10 cellular contexts compared by ENCODE assay signal in the genomic region with DNA sequence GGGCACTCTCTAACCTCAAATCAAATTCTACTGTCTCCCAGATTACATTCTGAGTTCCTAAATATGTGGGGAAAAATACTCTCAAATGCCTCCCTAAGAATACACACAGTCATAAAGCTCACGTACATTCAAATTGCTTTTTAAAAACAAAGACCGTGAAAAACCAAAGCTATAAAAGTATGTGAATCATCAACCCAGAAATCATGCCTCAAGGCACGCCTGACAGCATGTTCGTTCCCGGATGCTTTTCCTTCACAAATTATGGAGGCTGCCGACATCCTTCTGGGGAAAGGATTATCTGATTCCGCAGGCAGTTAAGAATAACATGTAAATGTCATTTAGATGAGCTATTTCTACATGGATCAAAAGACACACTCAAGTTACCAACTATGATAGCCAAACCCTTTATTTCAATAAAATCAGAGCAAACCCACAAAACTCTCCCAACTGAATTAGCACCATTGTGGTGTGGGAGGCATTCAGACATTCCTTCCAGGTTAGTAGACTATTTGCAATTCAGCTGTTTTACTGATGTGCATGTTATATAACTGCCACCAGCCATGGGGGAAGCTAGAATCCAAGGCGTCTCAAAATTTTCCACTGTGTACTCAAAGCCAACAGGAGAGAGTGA.
DNase-seq lines count a peak whose midpoint lies in the region; ATAC-seq and TF ChIP-seq lines count a peak whose summit lies in the region.
"Had no signal": no experiment of that assay in that cellular context is flagged by ENCODE, and none has a peak within 500 bp of the region (broad histone marks: within the 10 kb centered on the region; RNA-seq: fewer than 3 reads in every experiment).

No MANE protein-coding gene starts in this region.

- CTCF ChIA-PET in A673 (lab: Charles Lee), result interaction anchor here (0.9 kb wide), 1 partner anchor 398 kb away, joined by 3 read pairs; the partner anchor contains the start of gene TRIB2

- POLR2A ChIA-PET in A673 (lab: Charles Lee; ENCODE audit: low non-redundant PET), result no interaction called here

- H3K36me3 Mint-ChIP-seq in chondrocyte (ENCODE audit: low read depth), result no peaks in the 10 kb centered on the region

- H3K4me3 Mint-ChIP-seq in chondrocyte (ENCODE audit: unreplicated experiment), result peak overlapping the region; percentile 10
- H3K4me3 Mint-ChIP-seq: activated CD4-positive, alpha-beta T cell treated with anti-CD3 and anti-CD28 coated beads for 36 hours had no signal

- ATAC-seq in stimulated activated naive CD8-positive, alpha-beta T cell treated with anti-CD3 and anti-CD28 coated beads, Interleukin-15, Interleukin-2, amounts not matched to agents 100 U/mL and 50 U/mL, for 24 hours, result no peak
- ATAC-seq: activated CD4-positive, alpha-beta T cell treated with anti-CD3 and anti-CD28 coated beads for 36 hours had no signal

- H3K36me3 ChIP-seq in A673 (ENCODE audit: insufficient read depth, low read length, poor library complexity, severe bottlenecking), result no peaks in the 10 kb centered on the region
- H3K36me3 ChIP-seq in mucosa of rectum (ENCODE audit: control insufficient read depth in 2 of 2, insufficient read depth in 2 of 2, low read length in 2 of 2), result no peaks in the 10 kb centered on the region

- H3K4me3 ChIP-seq in A673 (ENCODE audit: low read depth, low read length, poor library complexity, severe bottlenecking) (no peak overlapping the region), mucosa of rectum (ENCODE audit: low read length in 2 of 2) (peak overlapping the region in 1 of 2 donors; percentile 16)

- no peak for TF ChIP-seq CTCF in A673 (conservative IDR thresholded peaks at IDR 0.05; ENCODE audit: low read depth, low read length)
- TF ChIP-seq CTCF in chondrocyte (IDR thresholded peaks at IDR 0.05), result no peak

- H3K27me3 Mint-ChIP-seq in chondrocyte (ENCODE audit: low read depth), result no peaks in the 10 kb centered on the region
- H3K27me3 Mint-ChIP-seq: activated CD4-positive, alpha-beta T cell treated with anti-CD3 and anti-CD28 coated beads for 36 hours had no signal

- no peak overlapping the region for H3K9ac ChIP-seq in mucosa of rectum (ENCODE audit: low read depth in 1 of 2, low read length in 2 of 2)

- H3K27ac ChIP-seq in A673 (ENCODE audit: low read depth, low read length, poor library complexity, severe bottlenecking), result no peak overlapping the region
- H3K27ac ChIP-seq in mucosa of rectum (ENCODE audit: low read depth in 2 of 2, low read length in 2 of 2), result peak overlapping the region; percentile 68 to 72

- peaks cover 24% of the 10 kb centered on the region for H3K4me1 ChIP-seq in A673 (ENCODE audit: insufficient read depth, low read length, poor library complexity, severe bottlenecking)
- H3K4me1 ChIP-seq in mucosa of rectum (ENCODE audit: control insufficient read depth in 2 of 2, insufficient read depth in 2 of 2, low read length in 2 of 2), result peaks cover 15 to 19% of the 10 kb centered on the region in 2 donors

- peaks cover 66% of the 10 kb centered on the region for H3K4me1 Mint-ChIP-seq in chondrocyte (ENCODE audit: low read depth)

- H3K9me3 ChIP-seq in A673 (ENCODE audit: low read depth, low read length, poor library complexity, severe bottlenecking) (no peaks in the 10 kb centered on the region), mucosa of rectum (ENCODE audit: control insufficient read depth in 2 of 2, low read length in 2 of 2) (no peaks in the 10 kb centered on the region)

- H3K27me3 ChIP-seq in A673 (replicated peaks; ENCODE audit: insufficient read depth, low read depth, low read length, poor library complexity) (no peaks in the 10 kb centered on the region), mucosa of rectum (ENCODE audit: control insufficient read depth in 2 of 2, insufficient read depth in 2 of 2, low read length in 2 of 2) (no peaks in the 10 kb centered on the region)

- no peaks in the 10 kb centered on the region for H3K9me3 Mint-ChIP-seq in chondrocyte (ENCODE audit: low read depth)

- DNase-seq in A673 (ENCODE audit: low spot score) (peak; percentile 76), NCI-H1048 (lab: John Stamatoyannopoulos, UW) (peak; percentile 42), chondrocyte (ENCODE audit: low spot score) (no peak), UCSD-AML1 (lab: John Stamatoyannopoulos, UW; ENCODE audit: unreplicated experiment) (no peak), NCI-H446 treated with DMSO at 0.1 percent for 48 hours (lab: John Stamatoyannopoulos, UW) (no peak)
- no peak for DNase-seq in activated effector memory CD4-positive, alpha-beta T cell treated with Interleukin-2 at 50 U/mL for 16 hours
- DNase-seq in stimulated activated naive CD8-positive, alpha-beta T cell treated with anti-CD3 and anti-CD28 coated beads, Interleukin-15, Interleukin-2, amounts not matched to agents 100 U/mL and 50 U/mL, for 24 hours, result no peak
- DNase-seq: activated CD4-positive, alpha-beta T cell treated with anti-CD3 and anti-CD28 coated beads for 36 hours; NK-92 treated with Interleukin-12 subunit alpha and Interleukin-12 subunit beta, amount 100 ng/mL, for 24 hours had no signal

- peak overlapping the region; percentile 95 for H3K27ac Mint-ChIP-seq in chondrocyte (ENCODE audit: unreplicated experiment)
- H3K27ac Mint-ChIP-seq: activated CD4-positive, alpha-beta T cell treated with anti-CD3 and anti-CD28 coated beads for 36 hours had no signal

- BruUV-seq in A673 (replicated peaks; lab: Mats Ljungman, UMichigan), result no TSS peak

- intact Hi-C loops in A673 (cut with micrococcal nuclease; ENCODE audit: unreplicated experiment), result loop anchor here (10.0 kb wide), 1 partner anchor 484 kb away; no protein-coding TSS in a partner anchor

Comparison
In these comparisons a context has a peak if more than half of its experiments do, and no peak if none do; other contexts are left out.
1. DNase-seq: peak in A673 (single experiment) and NCI-H1048 (single experiment); none in chondrocyte (single experiment), activated effector memory CD4-positive, alpha-beta T cell treated with Interleukin-2 at 50 U/mL for 16 hours (single experiment), UCSD-AML1 (single experiment), NCI-H446 treated with DMSO at 0.1 percent for 48 hours (single experiment) and stimulated activated naive CD8-positive, alpha-beta T cell treated with anti-CD3 and anti-CD28 coated beads, Interleukin-15, Interleukin-2, amounts not matched to agents 100 U/mL and 50 U/mL, for 24 hours (single experiment).